12 cellular contexts compared by ENCODE assay signal in genomic region chr1:26721669-26722355, GRCh38. TPM values are rescaled to one million over a fixed set of nuclear protein-coding genes. Genes with fewer than 3 reads are reported as not detected.
DNase-seq lines count a peak whose midpoint lies in the region; ATAC-seq, FAIRE-seq and TF ChIP-seq lines count a peak whose summit lies in the region.
"Had no signal": no experiment of that assay in that cellular context is flagged by ENCODE, and none has a peak within 500 bp of the region (broad histone marks: within the 10 kb centered on the region; RNA-seq: fewer than 3 reads in every experiment).

No MANE protein-coding gene starts in this region.

- no peak for DNase-seq in activated T-cell treated with anti-CD3 and anti-CD28 coated beads, Interleukin-2, amount 50 U/mL, for 24 hours
- DNase-seq in activated T-cell treated with anti-CD3 and anti-CD28 coated beads for 4 hours (no peak), RPMI7951 (ENCODE audit: low read depth) (peak; percentile 55), K562 (ENCODE audit: extremely low read depth in 1 of 4, low spot score in 3 of 4) (peak; percentile 36 to 73 (median 45)), NCI-H1092 treated with DMSO at 0.1 percent for 48 hours (lab: John Stamatoyannopoulos, UW) (no peak), retina (no peak)
- no peak for DNase-seq in stimulated activated naive CD8-positive, alpha-beta T cell treated with anti-CD3 and anti-CD28 coated beads, Interleukin-15, Interleukin-2, amounts not matched to agents 100 U/mL and 50 U/mL, for 24 hours
- no peak for DNase-seq in stimulated activated CD4-positive, alpha-beta T cell treated with anti-CD3 and anti-CD28 coated beads, Interleukin-12 subunit alpha, Interleukin-12 subunit beta, amount 100 ng/mL, for 4 hours
- DNase-seq: effector CD4-positive, alpha-beta T cell; NCI-H1092; occipital lobe had no signal

- H3K79me2 ChIP-seq in K562 (ENCODE audit: control insufficient read depth, insufficient read depth, low read length), result peaks cover 95% of the 10 kb centered on the region

- WGBS in K562 (ENCODE audit: insufficient coverage, low coverage, missing lambda C conversion rate), result 2% methylated on average over 2 of the region's 2 CpGs

- H3K4me3 Mint-ChIP-seq in activated T-cell treated with anti-CD3 and anti-CD28 coated beads, Interleukin-2, amount 50 U/mL, for 24 hours, result peak overlapping the region; percentile 16

- peak overlapping the region; percentile 77; the same call in 2 of the 3 replicates for H3K27ac ChIP-seq in K562 (ENCODE audit: extremely low read depth, low read depth, low read length)
- H3K27ac ChIP-seq: vagina had no signal

- in situ Hi-C loops in K562 (cut with MboI), result no loop called here

- TF ChIP-seq RAD21 in K562 (CRISPR knock-in tag; conservative IDR thresholded peaks at IDR 0.05 in 1 of 2, IDR thresholded peaks at IDR 0.05 in 1 of 2), result no peak

- H2AFZ ChIP-seq in K562 (ENCODE audit: low read depth, low read length), result no peak overlapping the region

- peaks cover 36% of the 10 kb centered on the region; the same call in 2 of the 3 replicates for H3K36me3 ChIP-seq in K562 (ENCODE audit: control insufficient read depth, insufficient read depth, low read length)
- H3K36me3 ChIP-seq: vagina had no signal

- BruUV-seq in K562 (replicated peaks; lab: Mats Ljungman, UMichigan), result no TSS peak

- H3K27me3 Mint-ChIP-seq in activated T-cell treated with anti-CD3 and anti-CD28 coated beads, Interleukin-2, amount 50 U/mL, for 24 hours, result no peaks in the 10 kb centered on the region

- POLR2A ChIA-PET in K562 (lab: Yijun Ruan, JAX), result interaction anchor here (0.6 to 14.8 kb wide), 7 partner anchors 8 to 1147 kb away, joined by 3 to 301 read pairs (median 3); partner anchors contain the start of gene ARID1A

- no peak for TF ChIP-seq CTCF in K562 (IDR thresholded peaks at IDR 0.05 in 2 of 3, conservative IDR thresholded peaks at IDR 0.05 in 1 of 3; ENCODE audit: insufficient read depth in 2 of 3, low read depth in 1 of 3, low read length in 3 of 3)

- TF ChIP-seq POLR2A in K562 (conservative IDR thresholded peaks at IDR 0.05), result no peak

- H3K27me3 ChIP-seq in K562 (ENCODE audit: control insufficient read depth in 2 of 2, insufficient read depth in 2 of 2, low read length in 2 of 2), result no peaks in the 10 kb centered on the region
- H3K27me3 ChIP-seq: vagina had no signal

- FAIRE-seq in K562 (lab: Jason Lieb, UNC), result peak; percentile 81

- 0 out of 2 replicates have a peak overlapping the region, but pooled peaks have one; percentile 0 for H3K4me2 ChIP-seq in K562 (ENCODE audit: insufficient read depth, low read length)

- no peaks in the 10 kb centered on the region for H3K9me3 Mint-ChIP-seq in activated T-cell treated with anti-CD3 and anti-CD28 coated beads, Interleukin-2, amount 50 U/mL, for 24 hours

- H3K9me1 ChIP-seq in K562 (ENCODE audit: control insufficient read depth, insufficient read depth, low read length), result peaks cover 7% of the 10 kb centered on the region

- peaks cover 47 to 71% of the 10 kb centered on the region in 2 experiments for H3K4me1 ChIP-seq in K562 (replicated peaks in 1 of 2; ENCODE audit: control insufficient read depth in 2 of 2, insufficient read depth in 2 of 2, low read length in 2 of 2)

- peaks cover 92% of the 10 kb centered on the region for H3K4me1 Mint-ChIP-seq in activated T-cell treated with anti-CD3 and anti-CD28 coated beads, Interleukin-2, amount 50 U/mL, for 24 hours (ENCODE audit: low read depth)

- H3K9ac ChIP-seq in K562 (ENCODE audit: insufficient read depth in 1 of 2, low read depth in 2 of 2, low read length in 2 of 2), result 0 out of 4 replicates have a peak overlapping the region, but pooled peaks of 1 of the 2 experiments have one; percentile 56

- peak; percentile 88 for TF ChIP-seq EP300 in K562 (IDR thresholded peaks at IDR 0.05; ENCODE audit: low read length)

- peak; percentile 18 for ATAC-seq in K562
- ATAC-seq in stimulated activated naive CD8-positive, alpha-beta T cell treated with anti-CD3 and anti-CD28 coated beads, Interleukin-15, Interleukin-2, amounts not matched to agents 100 U/mL and 50 U/mL, for 24 hours, result peak; percentile 74

- peak overlapping the region; percentile 84 for H3K27ac Mint-ChIP-seq in activated T-cell treated with anti-CD3 and anti-CD28 coated beads, Interleukin-2, amount 50 U/mL, for 24 hours

- H3K4me3 ChIP-seq in K562, result no peak overlapping the region
- H3K4me3 ChIP-seq: vagina had no signal

- peaks cover 64% of the 10 kb centered on the region for H3K36me3 Mint-ChIP-seq in activated T-cell treated with anti-CD3 and anti-CD28 coated beads, Interleukin-2, amount 50 U/mL, for 24 hours (ENCODE audit: low read depth)

- no peaks in the 10 kb centered on the region for H3K9me3 ChIP-seq in K562 (replicated peaks; ENCODE audit: control insufficient read depth, insufficient read depth, low read depth, low read length)
- H3K9me3 ChIP-seq: vagina had no signal

- H4K20me1 ChIP-seq in K562 (replicated peaks; ENCODE audit: control insufficient read depth, insufficient read depth, low read length), result peaks cover 42% of the 10 kb centered on the region

- intact Hi-C loops in K562 (cut with micrococcal nuclease), result loop anchor here (2.0 kb wide), 2 partner anchors 29 to 67 kb away; no protein-coding TSS in a partner anchor

- CTCF ChIA-PET in K562 (lab: Yijun Ruan, JAX; ENCODE audit: low intra/inter-chr PET ratio), result no interaction called here

TF ChIP-seq in K562, 482 proteins besides CTCF, POLR2A, EP300 and RAD21 (continues in another document):
- TF ChIP-seq LEF1 (IDR thresholded peaks at IDR 0.05), result peak; percentile 33; the same call in 1 of the 2 replicates
- peak; percentile 80 for TF ChIP-seq ZKSCAN1 (IDR thresholded peaks at IDR 0.05; ENCODE audit: low read depth, low read length)
- peak; percentile 88 for TF ChIP-seq SMAD4 (CRISPR knock-in tag; conservative IDR thresholded peaks at IDR 0.05)
- peak; percentile 80 for TF ChIP-seq SMARCC2 (IDR thresholded peaks at IDR 0.05; ENCODE audit: low read depth)
- peak in 1 of 2 experiments; percentile 24; a peak in 1 of 4 replicates for TF ChIP-seq NONO (IDR thresholded peaks at IDR 0.05; ENCODE audit: low read depth in 2 of 2, low read length in 1 of 2)
- TF ChIP-seq BCOR (IDR thresholded peaks at IDR 0.05), result peak; percentile 29; the same call in 1 of the 2 replicates
- no peak for TF ChIP-seq ELF1 (tag; IDR thresholded peaks at IDR 0.05)
- TF ChIP-seq ESRRA (IDR thresholded peaks at IDR 0.05; ENCODE audit: borderline replicate concordance, low read depth), result peak; percentile 91
- TF ChIP-seq RHOXF2B (CRISPR knock-in tag; conservative IDR thresholded peaks at IDR 0.05), result no peak
- peak in 1 of 2 experiments; percentile 85; a peak in 2 of 4 replicates for TF ChIP-seq MLLT1 (IDR thresholded peaks at IDR 0.05)
- TF ChIP-seq MYNN (IDR thresholded peaks at IDR 0.05), result no peak
- no peak for TF ChIP-seq MYNN (CRISPR knock-in tag; IDR thresholded peaks at IDR 0.05)
- TF ChIP-seq ATF7 (IDR thresholded peaks at IDR 0.05), result peak; percentile 65; the same call in 1 of the 2 replicates
- TF ChIP-seq ZNF586 (CRISPR knock-in tag; conservative IDR thresholded peaks at IDR 0.05), result no peak
- peak; percentile 15 to 38; a peak in 1 of 4 replicates for TF ChIP-seq FOXK2 (conservative IDR thresholded peaks at IDR 0.05 in 1 of 2, IDR thresholded peaks at IDR 0.05 in 1 of 2; ENCODE audit: low read depth in 2 of 2)
- no peak for TF ChIP-seq ZNF561 (CRISPR knock-in tag; conservative IDR thresholded peaks at IDR 0.05)
- TF ChIP-seq ZNF197 (CRISPR knock-in tag; IDR thresholded peaks at IDR 0.05; ENCODE audit: low read depth), result peak; percentile 87
- TF ChIP-seq SMARCA5 (IDR thresholded peaks at IDR 0.05), result peak; percentile 35; the same call in 1 of the 2 replicates
- TF ChIP-seq ZZZ3 (IDR thresholded peaks at IDR 0.05), result no peak

RNA-seq across cellular contexts. Expression of gene ARID1A, which starts 26.0 kb away (rescaled TPM):
- total RNA-seq in RPMI7951 (2014; rRNA removed; shearing (Covaris generic)), result 12.5 and 15.4 TPM in 2 replicates
- 233 and 329 TPM in 2 replicates for total RNA-seq in K562 (2011; cell fraction: chromatin; rRNA removed; ENCODE audit: low replicate concordance)
- 114 and 132 TPM in 2 replicates for total RNA-seq in K562 (2011; cell fraction: nucleolus; rRNA removed)
- total RNA-seq in K562 (2011; cell fraction: nucleoplasm; rRNA removed), result 181 and 229 TPM in 2 replicates
- total RNA-seq in K562 (2014; rRNA removed), result 22.1 and 28.9 TPM in 2 replicates
- 23.9 and 24.6 TPM in 2 replicates for total RNA-seq in K562 (2014; rRNA removed; fragmentation: Illumina TruSeq; extraction: Trizol)
- total RNA-seq in K562 (2015; rRNA removed; fragmentation: Illumina TruSeq; extraction: Trizol), result 22.5 and 25.3 TPM in 2 replicates
- 74.6 and 88.3 TPM in 2 replicates for total RNA-seq in K562 (2021)
- 12.9 and 27.1 TPM in 2 replicates for polyA plus RNA-seq in K562 (2011; rRNA removed)
- 20.1 and 23.5 TPM in 2 replicates for polyA plus RNA-seq in K562 (2011; cell fraction: cytosol; rRNA removed)
- 59.8 and 83.5 TPM in 2 replicates for polyA plus RNA-seq in K562 (2011; cell fraction: nucleus; rRNA removed)
- 54.3 and 62.2 TPM in 2 replicates for polyA plus RNA-seq in K562 (2012)
- polyA plus RNA-seq in K562 (2014; fragmentation: Illumina TruSeq; extraction: Trizol), result 70.1 and 79.0 TPM in 2 replicates
- polyA plus RNA-seq in K562 (2014; fragmentation: Nextera tagmentation; extraction: Ambion mirVana), result 10 to 100 TPM in 1 of 2 experiments, 1 to 10 TPM in 1; 8.3 to 20.2 TPM
- polyA plus RNA-seq in K562 (2014; rRNA removed), result 38.6 and 38.7 TPM in 2 replicates
- polyA minus RNA-seq in K562 (2011; rRNA and poly(A)+ RNA removed), result 35.4 and 49.8 TPM in 2 replicates
- polyA minus RNA-seq in K562 (2011; cell fraction: cytosol; rRNA and poly(A)+ RNA removed), result 61.6 and 92.0 TPM in 2 replicates
- polyA minus RNA-seq in K562 (2011; cell fraction: nucleus; rRNA and poly(A)+ RNA removed), result 27.9 and 38.8 TPM in 2 replicates

Comparison
In these comparisons a context has a peak if more than half of its experiments do, and no peak if none do; other contexts are left out.
1. DNase-seq: peak in RPMI7951 (single experiment) and K562 (4 of 4); none in activated T-cell treated with anti-CD3 and anti-CD28 coated beads, Interleukin-2, amount 50 U/mL, for 24 hours (single experiment), activated T-cell treated with anti-CD3 and anti-CD28 coated beads for 4 hours (single experiment), stimulated activated naive CD8-positive, alpha-beta T cell treated with anti-CD3 and anti-CD28 coated beads, Interleukin-15, Interleukin-2, amounts not matched to agents 100 U/mL and 50 U/mL, for 24 hours (single experiment), NCI-H1092 treated with DMSO at 0.1 percent for 48 hours (single experiment), retina (single experiment) and stimulated activated CD4-positive, alpha-beta T cell treated with anti-CD3 and anti-CD28 coated beads, Interleukin-12 subunit alpha, Interleukin-12 subunit beta, amount 100 ng/mL, for 4 hours (single experiment).